ENCODE assay signal across 16 cellular contexts in genomic region chr11:2740275-2740940, GRCh38. TPM values are rescaled to one million over a fixed set of nuclear protein-coding genes. Genes with fewer than 3 reads are reported as not detected.
DNase-seq lines count a peak whose midpoint lies in the region; ATAC-seq and TF ChIP-seq lines count a peak whose summit lies in the region.
"Had no signal": no experiment of that assay in that cellular context is flagged by ENCODE, and none has a peak within 500 bp of the region (broad histone marks: within the 10 kb centered on the region; RNA-seq: fewer than 3 reads in every experiment).

No MANE protein-coding gene starts in this region.

- no TSS peak for BruUV-seq in Caco-2 (replicated peaks; lab: Mats Ljungman, UMichigan)

- no peaks in the 10 kb centered on the region for H3K36me3 Mint-ChIP-seq in Caco-2 (ENCODE audit: insufficient read depth, unreplicated experiment)

- POLR2A ChIA-PET in Caco-2 (lab: Charles Lee), result no interaction called here

- WGBS in heart left ventricle, 4 donors, result 84 to 89% (median 88%) methylated on average over 17 of the region's 17 CpGs

- H3K9me3 ChIP-seq in Caco-2 (no peaks in the 10 kb centered on the region), heart left ventricle (no peaks in the 10 kb centered on the region), lower lobe of right lung (no peaks in the 10 kb centered on the region)
- H3K9me3 ChIP-seq: BE2C, HAP-1, SJCRH30 had no signal

- H3K27ac ChIP-seq in heart left ventricle (no peak overlapping the region), lower lobe of right lung (no peak overlapping the region)
- H3K27ac ChIP-seq: SJCRH30 had no signal

- H3K27ac Mint-ChIP-seq in Caco-2 (ENCODE audit: unreplicated experiment), result peak overlapping the region; percentile 81

- ATAC-seq in heart left ventricle, result no peak
- no peak for ATAC-seq in lower lobe of right lung
- no peak for ATAC-seq in sciatic nerve

- CTCF ChIA-PET in Caco-2 (lab: Charles Lee), result no interaction called here

- H3K4me1 ChIP-seq in Caco-2 (peaks cover 34% of the 10 kb centered on the region), heart left ventricle (peaks cover 0 to 17% (median 6%) of the 10 kb centered on the region in 12 donors), lower lobe of right lung (peaks cover 5% of the 10 kb centered on the region)
- H3K4me1 ChIP-seq: BE2C, HAP-1 had no signal

- no peaks in the 10 kb centered on the region for H3K9me3 Mint-ChIP-seq in Caco-2 (ENCODE audit: unreplicated experiment)

- no peak for TF ChIP-seq CTCF in Caco-2 (IDR thresholded peaks at IDR 0.05; ENCODE audit: insufficient read depth in 1 of 2, low read depth in 1 of 2, low read length in 1 of 2, severe bottlenecking in 1 of 2, unreplicated experiment in 1 of 2)
- no peak for TF ChIP-seq CTCF in heart left ventricle (IDR thresholded peaks at IDR 0.05)
- TF ChIP-seq CTCF in lower lobe of right lung (IDR thresholded peaks at IDR 0.05), result no peak

- H3K4me1 Mint-ChIP-seq in Caco-2 (ENCODE audit: low read depth, unreplicated experiment), result peaks cover 27% of the 10 kb centered on the region

- H3K27me3 ChIP-seq in Caco-2 (replicated peaks; ENCODE audit: control insufficient read depth, insufficient read depth, low read length), result no peaks in the 10 kb centered on the region
- no peaks in the 10 kb centered on the region for H3K27me3 ChIP-seq in heart left ventricle
- no peaks in the 10 kb centered on the region for H3K27me3 ChIP-seq in lower lobe of right lung (ENCODE audit: low read depth)
- H3K27me3 ChIP-seq: BE2C had no signal

- DNase-seq in Caco-2 (no peak), heart left ventricle (peak in 3 of 5 donors; percentile 11 to 46 (median 21)), lower lobe of right lung (peak; percentile 28), sciatic nerve (ENCODE audit: low spot score) (peak; percentile 48), NOMO-1 treated with dmso at 0.1 percent for 144 hours (lab: John Stamatoyannopoulos, UW; ENCODE audit: unreplicated experiment) (no peak), DMS53 (lab: John Stamatoyannopoulos, UW) (no peak), SHP77 treated with DMSO at 0.1 percent for 48 hours (lab: John Stamatoyannopoulos, UW) (no peak)
- DNase-seq in stimulated activated naive CD4-positive, alpha-beta T cell treated with Interleukin-2 at 50 U/mL for 16 hours (lab: John Stamatoyannopoulos, UW), result no peak
- DNase-seq: BE2C, Karpas-422, MM.1S, NCI-H1105, NCI-H187, NCI-H2171, SJCRH30 had no signal

- intact Hi-C loops in Caco-2 (cut with micrococcal nuclease; ENCODE audit: unreplicated experiment) (loop anchor here (5.0 kb wide), 1 partner anchor 43 kb away; the partner anchor contains the start of gene KCNQ1OT1), heart left ventricle (cut with DNase I) (no loop called here), lower lobe of right lung (cut with DNase I) (no loop called here), sciatic nerve (cut with DNase I) (no loop called here)

- H3K4me3 Mint-ChIP-seq in Caco-2 (ENCODE audit: unreplicated experiment), result no peak overlapping the region

- TF ChIP-seq POLR2A in heart left ventricle (IDR thresholded peaks at IDR 0.05), result no peak

- H3K36me3 ChIP-seq in Caco-2 (ENCODE audit: control insufficient read depth, insufficient read depth, low read length) (no peaks in the 10 kb centered on the region), heart left ventricle (no peaks in the 10 kb centered on the region), lower lobe of right lung (no peaks in the 10 kb centered on the region)
- H3K36me3 ChIP-seq: BE2C, HAP-1, SJCRH30 had no signal

- no peak overlapping the region for H3K4me3 ChIP-seq in Caco-2 (ENCODE audit: low read depth, low read length)
- H3K4me3 ChIP-seq in heart left ventricle, result no peak overlapping the region
- H3K4me3 ChIP-seq in lower lobe of right lung, result no peak overlapping the region
- H3K4me3 ChIP-seq: HAP-1, SJCRH30 had no signal

- H3K27me3 Mint-ChIP-seq in Caco-2 (ENCODE audit: insufficient read depth, unreplicated experiment), result no peaks in the 10 kb centered on the region

RNA-seq across cellular contexts. Expression of gene KCNQ1OT1, which starts 40.6 kb away (rescaled TPM):
- total RNA-seq in Caco-2 (2022) (7.5 and 8.2 TPM in 2 replicates), heart left ventricle (under 1 TPM; 0.28 to 0.93 (median 0.40) TPM), lower lobe of right lung (1.6 TPM), sciatic nerve (7.2 TPM)
- polyA plus RNA-seq in heart left ventricle, result under 1 TPM; 0.14 to 0.57 TPM

Comparison
In these comparisons a context has a peak if more than half of its experiments do, and no peak if none do; other contexts are left out.
1. DNase-seq: peak in heart left ventricle (3 of 5), lower lobe of right lung (single experiment) and sciatic nerve (single experiment); none in Caco-2 (0 of 2), NOMO-1 treated with dmso at 0.1 percent for 144 hours (single experiment), DMS53 (single experiment), stimulated activated naive CD4-positive, alpha-beta T cell treated with Interleukin-2 at 50 U/mL for 16 hours (single experiment) and SHP77 treated with DMSO at 0.1 percent for 48 hours (single experiment).